In genomic region chr5:102754499-102755424, GRCh38 we compare ENCODE assay signal across 8 cellular contexts. TPM values are rescaled to one million over a fixed set of nuclear protein-coding genes. Genes with fewer than 3 reads are reported as not detected.
DNase-seq lines count a peak whose midpoint lies in the region; ATAC-seq and TF ChIP-seq lines count a peak whose summit lies in the region.

TSS of gene PAM (plus strand) at chr5:102755305. CDS start at chr5:102866196, 110,891 bp downstream.

- dilution Hi-C loops in IMR-90 (cut with HindIII; ENCODE audit: low sequenced_read_pairs, unreplicated experiment) = no loop called here

- peak within 1 kb of the TSS; percentile 94 for H2AK9ac ChIP-seq in IMR-90 (replicated peaks; ENCODE audit: low read depth, low read length, poor library complexity)

- H3K36me3 ChIP-seq in IMR-90 (ENCODE audit: control insufficient read depth, insufficient read depth, low read length) (no peaks in the 10 kb centered on the region), SJCRH30 (no peaks in the 10 kb centered on the region), neutrophil (no peaks in the 10 kb centered on the region), testis (ENCODE audit: low read depth, missing control alignments) (no peaks in the 10 kb centered on the region)

- H3K27me3 ChIP-seq in IMR-90 (ENCODE audit: control insufficient read depth, insufficient read depth, low read length) (no peaks in the 10 kb centered on the region), SJCRH30 (no peaks in the 10 kb centered on the region), foreskin keratinocyte (no peaks in the 10 kb centered on the region), neutrophil (peaks cover 27% of the 10 kb centered on the region), testis (no peaks in the 10 kb centered on the region)

- H4K8ac ChIP-seq in IMR-90 (ENCODE audit: low read depth in 2 of 2, low read length in 2 of 2) = peak within 1 kb of the TSS; percentile 69 to 90

- H2BK120ac ChIP-seq in IMR-90 (ENCODE audit: low read depth, low read length) = peak within 1 kb of the TSS; percentile 71

- peak within 1 kb of the TSS; percentile 96 for H2BK15ac ChIP-seq in IMR-90 (ENCODE audit: low read depth, low read length)

- intact Hi-C loops in IMR-90 (cut with micrococcal nuclease) (loop anchor here (1.0 to 10.0 kb wide), 4 partner anchors 40 to 370 kb away; partner anchors contain the start of genes GIN1 and PPIP5K2), testis (cut with DNase I; ENCODE audit: low total_unique reads) (no loop called here)

- H4K5ac ChIP-seq in IMR-90 (ENCODE audit: low read depth, low read length) = peak within 1 kb of the TSS; percentile 28

- H3K14ac ChIP-seq in IMR-90 (replicated peaks; ENCODE audit: low read depth, low read length) = peak within 1 kb of the TSS; percentile 92

- DNase-seq in Daoy (ENCODE audit: low read depth) (peak; percentile 86), IMR-90 (peak; percentile 62), SJCRH30 (peak; percentile 86 to 87), activated gamma-delta T cell treated with Interleukin-2 at 50 U/mL for 16 hours (peak; percentile 62), foreskin keratinocyte (peak; percentile 32 to 56), testis (peak; percentile 74)

- H3K18ac ChIP-seq in IMR-90 (ENCODE audit: low read depth, low read length) = peak within 1 kb of the TSS; percentile 77

- H3K9ac ChIP-seq in IMR-90 (ENCODE audit: low read depth, low read length) = peak within 1 kb of the TSS; percentile 88

- peaks cover 16 to 37% of the 10 kb centered on the region in 2 experiments for H3K79me1 ChIP-seq in IMR-90 (ENCODE audit: low read depth in 1 of 2, low read length in 2 of 2)

- H3K4me1 ChIP-seq in IMR-90 (ENCODE audit: control insufficient read depth, insufficient read depth, low read length) (peaks cover 7% of the 10 kb centered on the region), SJCRH30 (peaks cover 6% of the 10 kb centered on the region), foreskin keratinocyte (peaks cover 9% of the 10 kb centered on the region), neutrophil (ENCODE audit: control insufficient read depth in 1 of 2, insufficient read depth in 1 of 2, low read depth in 1 of 2, low read length in 1 of 2) (peaks cover 20 to 22% of the 10 kb centered on the region in 2 experiments), testis (peaks cover 10% of the 10 kb centered on the region)

- H3K4me2 ChIP-seq in IMR-90 (ENCODE audit: low read depth, low read length) = peak within 1 kb of the TSS; percentile 94

- H4K20me1 ChIP-seq in IMR-90 (ENCODE audit: insufficient read depth, low read length) = peaks cover 15% of the 10 kb centered on the region

- H3K9me3 ChIP-seq in IMR-90 (ENCODE audit: control insufficient read depth, insufficient read depth, low read length) (no peaks in the 10 kb centered on the region), SJCRH30 (replicated peaks) (no peaks in the 10 kb centered on the region), neutrophil (no peaks in the 10 kb centered on the region), testis (no peaks in the 10 kb centered on the region)

- H3K9me1 ChIP-seq in IMR-90 (ENCODE audit: insufficient read depth, low read length) = peaks cover 4% of the 10 kb centered on the region; the same call in 1 of the 2 replicates

- WGBS in IMR-90 (ENCODE audit: extremely low coverage in 2 of 2, insufficient read length in 1 of 2), 2 experiments = 1% methylated on average over 28 of the region's 77 CpGs; no CpG with 5 or more reads in 1 of the 2 experiments
- 0% methylated on average over 7 to 41 of the region's 77 CpGs for WGBS in testis, 2 donors

- no TSS peak for BruUV-seq in IMR-90 (replicated peaks; lab: Mats Ljungman, UMichigan)

- peak within 1 kb of the TSS; percentile 44 for H3K27ac ChIP-seq in IMR-90 (ENCODE audit: insufficient read depth, low read length)
- peak within 1 kb of the TSS; percentile 93 for H3K27ac ChIP-seq in SJCRH30
- peak within 1 kb of the TSS; percentile 75 for H3K27ac ChIP-seq in foreskin keratinocyte
- H3K27ac ChIP-seq in neutrophil = peak within 1 kb of the TSS; percentile 75
- H3K27ac ChIP-seq in testis = peak within 1 kb of the TSS; percentile 66 to 72

- peak within 1 kb of the TSS; percentile 89 for H2AFZ ChIP-seq in IMR-90 (replicated peaks; ENCODE audit: low read length, poor library complexity)

- in situ Hi-C loops in IMR-90 (cut with MboI; ENCODE audit: low sequenced_read_pairs) = loop anchor here (10.0 kb wide), 1 partner anchor 370 kb away; the partner anchor contains the start of genes GIN1 and PPIP5K2

- H3K4me3 ChIP-seq in IMR-90 (ENCODE audit: insufficient read depth, low read depth, low read length) = peak within 1 kb of the TSS; percentile 59
- H3K4me3 ChIP-seq in SJCRH30 = peak within 1 kb of the TSS; percentile 70
- H3K4me3 ChIP-seq in neutrophil (ENCODE audit: low read depth in 1 of 2, low read length in 1 of 2) = peak within 1 kb of the TSS; percentile 72 to 77
- H3K4me3 ChIP-seq in testis = peak within 1 kb of the TSS; percentile 71 to 84

- no peak for TF ChIP-seq RAD21 in IMR-90 (IDR thresholded peaks at IDR 0.05; ENCODE audit: low read length)

- ATAC-seq in GM21576 (IDR thresholded peaks at IDR 0.05; ENCODE audit: unreplicated experiment) = peak; percentile 77
- ATAC-seq in IMR-90 (ENCODE audit: low read depth) = peak; percentile 89
- peak; percentile 79 for ATAC-seq in foreskin keratinocyte

- peak within 1 kb of the TSS; percentile 81 for H3K56ac ChIP-seq in IMR-90 (ENCODE audit: extremely low read depth, insufficient read depth, low read length)

- TF ChIP-seq POLR2A in IMR-90 (IDR thresholded peaks at IDR 0.05; ENCODE audit: low read depth, low read length) (peak; percentile 60; the same call in 1 of the 2 replicates), testis (IDR thresholded peaks at IDR 0.05) (no peak)

- H2BK5ac ChIP-seq in IMR-90 (ENCODE audit: low read depth, low read length, poor library complexity, severe bottlenecking) = peak within 1 kb of the TSS; percentile 76

- POLR2A ChIA-PET in IMR-90 (lab: Charles Lee; ENCODE audit: unreplicated experiment) = no interaction called here

- H3K4ac ChIP-seq in IMR-90 (ENCODE audit: low read depth, low read length) = peak within 1 kb of the TSS; percentile 82

- peak within 1 kb of the TSS; percentile 52; the same call in 1 of the 2 replicates for H2BK20ac ChIP-seq in IMR-90 (ENCODE audit: low read depth, low read length)

- peak within 1 kb of the TSS; percentile 84 for H4K91ac ChIP-seq in IMR-90 (ENCODE audit: insufficient read depth, low read depth, low read length)

- H3K23ac ChIP-seq in IMR-90 (ENCODE audit: low read depth, low read length) = peak within 1 kb of the TSS; percentile 94

- peak within 1 kb of the TSS; percentile 65 for H2AK5ac ChIP-seq in IMR-90 (ENCODE audit: low read depth, low read length)

- CTCF ChIA-PET in IMR-90 (lab: Yijun Ruan, JAX) = interaction anchor here (0.8 to 1.0 kb wide), 2 partner anchors 26 to 30 kb away, joined by 3 read pairs; no protein-coding TSS in a partner anchor

- TF ChIP-seq CTCF in IMR-90 (conservative IDR thresholded peaks at IDR 0.05; ENCODE audit: low read depth, low read length) = no peak
- no peak for TF ChIP-seq CTCF in foreskin keratinocyte (conservative IDR thresholded peaks at IDR 0.05)
- no peak for TF ChIP-seq CTCF in neutrophil (IDR thresholded peaks at IDR 0.05)
- no peak for TF ChIP-seq CTCF in testis (IDR thresholded peaks at IDR 0.05)

TF ChIP-seq in IMR-90, 13 proteins besides CTCF, POLR2A, EP300 and RAD21:
- 0 out of 2 replicates have a peak, but pooled peaks have one; percentile 29 for TF ChIP-seq BHLHE40 (IDR thresholded peaks at IDR 0.05; ENCODE audit: low read depth, low read length)
- peak; percentile 75 for TF ChIP-seq MAZ (IDR thresholded peaks at IDR 0.05; ENCODE audit: borderline replicate concordance, low read depth, low read length)
- TF ChIP-seq USF2 (IDR thresholded peaks at IDR 0.05; ENCODE audit: low read depth, low read length) = no peak
- peak; percentile 87 for TF ChIP-seq MXI1 (IDR thresholded peaks at IDR 0.05; ENCODE audit: borderline replicate concordance, low read depth, low read length)

RNA-seq across cellular contexts. Expression of gene PAM, which starts in this region (rescaled TPM):
- total RNA-seq in Daoy (2014; rRNA removed; shearing (Covaris generic)) = 67.1 and 120 TPM in 2 replicates
- 112 and 115 TPM in 2 replicates for total RNA-seq in IMR-90 (2012; rRNA removed)
- polyA plus RNA-seq in IMR-90 (2012; rRNA removed) = 149 and 179 TPM in 2 replicates
- polyA plus RNA-seq in IMR-90 (2012; cell fraction: cytosol; rRNA removed) = 132 and 150 TPM in 2 replicates
- 57.8 and 161 TPM in 2 replicates for polyA plus RNA-seq in IMR-90 (2012; cell fraction: nucleus; rRNA removed; ENCODE audit: low replicate concordance)
- total RNA-seq in SJCRH30 (2014; rRNA removed; shearing (Covaris generic)) = 136 and 144 TPM in 2 replicates
- total RNA-seq in foreskin keratinocyte = 56.6 and 63.3 TPM in 2 replicates
- polyA plus RNA-seq in foreskin keratinocyte = 37.4 and 38.3 TPM in 2 replicates
- 10 to 100 TPM; 77.5 to 92.5 TPM for total RNA-seq in testis
- 65.5 TPM for polyA plus RNA-seq in testis (ENCODE audit: insufficient read depth, low read depth, low replicate concordance)

Comparison
In these comparisons a context has a peak if more than half of its experiments do, and no peak if none do; other contexts are left out.
1. Peak in every context shown above with its lines: DNase-seq, ATAC-seq, H3K4me3 ChIP-seq and H3K27ac ChIP-seq.